In the genomic region with DNA sequence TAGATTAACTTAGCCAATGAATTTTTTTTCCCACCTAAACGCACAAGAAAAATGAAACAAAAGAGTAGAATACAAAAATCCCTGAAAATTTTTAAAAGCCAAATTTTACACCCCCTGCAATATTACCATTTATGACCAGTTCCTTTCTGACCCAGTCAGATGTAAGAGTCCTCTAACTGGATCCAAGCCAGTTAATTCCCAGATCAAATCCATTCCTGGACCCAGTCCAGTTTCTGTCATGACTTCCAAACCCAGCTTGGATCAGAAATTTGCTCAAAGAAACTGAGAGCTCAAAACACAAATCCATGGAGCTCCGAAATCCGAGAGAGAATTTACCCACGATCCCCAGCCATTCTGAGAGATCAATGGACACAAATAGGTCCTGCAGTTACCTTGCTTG, we compare ENCODE assay signal across 29 cellular contexts. TPM values are rescaled to one million over a fixed set of nuclear protein-coding genes. Genes with fewer than 3 reads are reported as not detected.
"Had no signal": no experiment of that assay in that cellular context is flagged by ENCODE, and none has a peak within 500 bp of the region (broad histone marks: within the 10 kb centered on the region; RNA-seq: fewer than 3 reads in every experiment).

No MANE protein-coding gene starts in this region.

- H3K4me1 Mint-ChIP-seq: activated T-helper 17 cell treated with anti-CD3 and anti-CD28 coated beads, Interleukin-2, amount 50 U/mL, for 72 hours; naive B cell; stimulated activated naive B cell treated with anti-CD40 and anti-IgM and Interleukin-4, amounts not matched to agents 10 μg/mL and 1 μg/mL and 100 μg/mL, for 72 hours had no signal

- H3K27ac ChIP-seq: ovary, prostate gland, tibial nerve, VCaP had no signal

- H3K9me3 Mint-ChIP-seq: effector memory CD8-positive, alpha-beta T cell had no signal

- H3K27me3 ChIP-seq: ovary, tibial nerve had no signal

- H3K9me3 ChIP-seq: ovary, prostate gland, tibial nerve had no signal

- H3K36me3 Mint-ChIP-seq: activated CD4-positive, alpha-beta memory T cell treated with anti-CD3 and anti-CD28 coated beads for 36 hours; stimulated activated naive B cell treated with anti-CD40 and anti-IgM and Interleukin-4, amounts not matched to agents 10 μg/mL and 1 μg/mL and 100 μg/mL, for 72 hours had no signal

- H3K36me3 ChIP-seq: ovary, prostate gland, tibial nerve had no signal

- ATAC-seq: activated T-helper 17 cell treated with anti-CD3 and anti-CD28 coated beads, Interleukin-2, amount 50 U/mL, for 72 hours; effector memory CD8-positive, alpha-beta T cell had no signal

- H3K4me3 Mint-ChIP-seq: activated CD4-positive, alpha-beta memory T cell treated with anti-CD3 and anti-CD28 coated beads for 36 hours; activated T-helper 17 cell treated with anti-CD3 and anti-CD28 coated beads, Interleukin-2, amount 50 U/mL, for 72 hours; effector memory CD8-positive, alpha-beta T cell; mesothelial cell of epicardium; naive B cell; stimulated activated naive B cell treated with anti-CD40 and anti-IgM and Interleukin-4, amounts not matched to agents 10 μg/mL and 1 μg/mL and 100 μg/mL, for 72 hours had no signal

- H3K4me3 ChIP-seq: ovary, prostate gland, tibial nerve had no signal

- H3K27ac Mint-ChIP-seq: activated CD4-positive, alpha-beta memory T cell treated with anti-CD3 and anti-CD28 coated beads for 36 hours; activated T-cell treated with anti-CD3 and anti-CD28 coated beads, Interleukin-2, amount 50 U/mL, for 24 hours; activated T-helper 17 cell treated with anti-CD3 and anti-CD28 coated beads, Interleukin-2, amount 50 U/mL, for 72 hours; effector memory CD8-positive, alpha-beta T cell; mesothelial cell of epicardium; naive B cell; stimulated activated naive B cell treated with anti-CD40 and anti-IgM and Interleukin-4, amounts not matched to agents 10 μg/mL and 1 μg/mL and 100 μg/mL, for 72 hours had no signal

- H3K4me1 ChIP-seq: prostate gland had no signal

- DNase-seq: activated CD4-positive, alpha-beta memory T cell treated with anti-CD3 and anti-CD28 coated beads for 36 hours; activated CD4-positive, alpha-beta T cell treated with anti-CD3 and anti-CD28 coated beads for 48 hours; activated CD8-positive, alpha-beta memory T cell treated with anti-CD3 and anti-CD28 coated beads, Interleukin-2, amount 50 U/mL, for 4 hours; activated gamma-delta T cell treated with Interleukin-2 at 50 U/mL for 16 hours; activated naive CD4-positive, alpha-beta T cell treated with anti-CD3 and anti-CD28 coated beads, Interleukin-2, amount 50 U/mL, for 16 hours; activated T-cell treated with anti-CD3 and anti-CD28 coated beads, Interleukin-2, amount 50 U/mL, for 24 hours; amniotic stem cell; caudate nucleus; cortex of kidney; effector memory CD8-positive, alpha-beta T cell; foreskin fibroblast; left ventricle myocardium superior; mammary epithelial cell; naive B cell; ovary; stimulated activated CD4-positive, alpha-beta T cell treated with anti-CD3 and anti-CD28 coated beads, Interleukin-15, amount 100 ng/mL, for 24 hours; stimulated activated CD4-positive, alpha-beta T cell treated with anti-CD3 and anti-CD28 coated beads, Interleukin-2, amount 100 ng/mL, for 24 hours; stimulated activated naive B cell treated with anti-CD40 and anti-IgM and Interleukin-4, amounts not matched to agents 10 μg/mL and 1 μg/mL and 100 μg/mL, for 72 hours; T-helper 9 cell had no signal

RNA-seq across cellular contexts. Expression of a gene that starts 17.0 kb away (rescaled TPM):
- total RNA-seq: activated CD4-positive, alpha-beta memory T cell treated with anti-CD3 and anti-CD28 coated beads for 36 hours; activated CD8-positive, alpha-beta memory T cell treated with anti-CD3 and anti-CD28 coated beads for 36 hours; astrocyte; glomerular endothelial cell; T-helper 1 cell treated with Interleukin-12 subunit alpha and Interleukin-12 subunit beta and Interleukin-4 antibody, amounts not matched to agents 30 ng/mL and 1 ng/mL, for 36 hours had no signal
- polyA plus RNA-seq: neural cell had no signal
